Comparison of ENCODE assay signal across 8 cellular contexts in genomic region chr7:4682621-4683042, GRCh38. TPM values are rescaled to one million over a fixed set of nuclear protein-coding genes. Genes with fewer than 3 reads are reported as not detected.
DNase-seq lines count a peak whose midpoint lies in the region; ATAC-seq, FAIRE-seq and TF ChIP-seq lines count a peak whose summit lies in the region.

No MANE protein-coding gene starts in this region.

- peaks cover 4% of the 10 kb centered on the region for H3K36me3 Mint-ChIP-seq in glutamatergic neuron (ENCODE audit: unreplicated experiment)

- H3K9me3 Mint-ChIP-seq in glutamatergic neuron (ENCODE audit: unreplicated experiment) = peaks cover 5% of the 10 kb centered on the region

- intact Hi-C loops in posterior vena cava (cut with DNase I) = loop anchor here (5.0 kb wide), 4 partner anchors 40 to 70 kb away; no protein-coding TSS in a partner anchor

- H3K4me1 Mint-ChIP-seq in glutamatergic neuron (ENCODE audit: low read depth, unreplicated experiment) = peaks cover 10% of the 10 kb centered on the region

- no peak for FAIRE-seq in D721Med (lab: Jason Lieb, UNC)

- ATAC-seq in HG02798 (IDR thresholded peaks at IDR 0.05; ENCODE audit: poor library complexity, unreplicated experiment) = peak; percentile 31

- TF ChIP-seq CTCF in glutamatergic neuron (IDR thresholded peaks at IDR 0.05; ENCODE audit: partially characterized antibody, unreplicated experiment) = no peak
- TF ChIP-seq CTCF in D721Med (IDR thresholded peaks at IDR 0.05; ENCODE audit: insufficient read depth, missing control alignments) = no peak

- peaks cover 2% of the 10 kb centered on the region for H3K27me3 Mint-ChIP-seq in glutamatergic neuron (ENCODE audit: unreplicated experiment)

- H3K27ac Mint-ChIP-seq in glutamatergic neuron (ENCODE audit: unreplicated experiment) = no peak overlapping the region

- peak; percentile 74 for DNase-seq in NCI-H748 (lab: John Stamatoyannopoulos, UW; ENCODE audit: unreplicated experiment)
- no peak for DNase-seq in NCI-H748 treated with DMSO at 0.1 percent for 48 hours (lab: John Stamatoyannopoulos, UW)
- peak; percentile 71 for DNase-seq in NCI-H69 (lab: John Stamatoyannopoulos, UW)
- DNase-seq in activated effector memory CD4-positive, alpha-beta T cell treated with Interleukin-2 at 50 U/mL for 16 hours = peak; percentile 19
- peak; percentile 58 for DNase-seq in glutamatergic neuron
- DNase-seq in posterior vena cava (ENCODE audit: low spot score) = peak; percentile 88
- no peak for DNase-seq in D721Med (ENCODE audit: insufficient read length, low spot score)

- H3K4me3 Mint-ChIP-seq in glutamatergic neuron (ENCODE audit: unreplicated experiment) = peak overlapping the region; percentile 46

RNA-seq across cellular contexts. Expression of gene FOXK1, which starts 0.5 kb away (rescaled TPM):
- 41.7 TPM for total RNA-seq in glutamatergic neuron (ENCODE audit: unreplicated experiment)
- 10 to 100 TPM; 30.5 to 32.3 TPM for total RNA-seq in posterior vena cava

Comparison
In these comparisons a context has a peak if more than half of its experiments do, and no peak if none do; other contexts are left out.
1. DNase-seq: peak in NCI-H748 (single experiment), NCI-H69 (single experiment), activated effector memory CD4-positive, alpha-beta T cell treated with Interleukin-2 at 50 U/mL for 16 hours (single experiment), glutamatergic neuron (single experiment) and posterior vena cava (single experiment); none in NCI-H748 treated with DMSO at 0.1 percent for 48 hours (single experiment) and D721Med (single experiment).